ENCODE assay signal across 13 cellular contexts in the genomic region with DNA sequence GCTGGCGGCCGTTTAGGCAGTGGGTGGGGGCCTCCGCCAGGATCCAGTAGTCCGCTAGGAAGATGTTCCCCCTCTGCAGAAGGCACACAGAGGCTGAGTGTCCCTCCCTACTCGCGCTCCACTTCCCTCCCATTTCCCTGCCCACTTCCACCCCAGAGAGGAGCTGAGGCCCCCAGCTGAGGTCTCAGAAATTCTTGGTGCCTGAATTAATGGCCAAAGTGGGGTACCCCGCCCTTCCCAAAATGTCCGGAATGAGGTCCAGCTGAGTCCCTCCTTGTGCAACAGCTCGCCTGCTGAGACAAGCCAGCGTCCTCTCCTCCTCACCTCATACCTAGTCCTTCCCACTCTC. TPM values are rescaled to one million over a fixed set of nuclear protein-coding genes. Genes with fewer than 3 reads are reported as not detected.
DNase-seq lines count a peak whose midpoint lies in the region; ATAC-seq, FAIRE-seq and TF ChIP-seq lines count a peak whose summit lies in the region.
"Had no signal": no experiment of that assay in that cellular context is flagged by ENCODE, and none has a peak within 500 bp of the region (broad histone marks: within the 10 kb centered on the region; RNA-seq: fewer than 3 reads in every experiment).

No MANE protein-coding gene starts in this region.

- H3K4me2 ChIP-seq in astrocyte (ENCODE audit: low read length), result peak overlapping the region; percentile 46

- no peak for DNase-seq in astrocyte (ENCODE audit: low read depth)
- no peak for DNase-seq in mesothelial cell of epicardium (ENCODE audit: low spot score in 2 of 2, unreplicated experiment in 2 of 2)
- no peak for DNase-seq in NCI-H2081 treated with DMSO at 0.1 percent for 48 hours (lab: John Stamatoyannopoulos, UW)
- no peak for DNase-seq in HT-29 (ENCODE audit: low spot score)
- DNase-seq in dedifferentiated amniotic fluid mesenchymal stem cell (ENCODE audit: extremely low spot score), result no peak
- no peak for DNase-seq in omental fat pad (ENCODE audit: low spot score)
- DNase-seq: IMR-90, NCI-H187 treated with DMSO at 0.1 percent for 48 hours had no signal

- H3K36me3 ChIP-seq in HEK293 (ENCODE audit: control insufficient read depth in 2 of 2, insufficient read depth in 1 of 2, low read length in 2 of 2), result no peaks in the 10 kb centered on the region
- no peaks in the 10 kb centered on the region for H3K36me3 ChIP-seq in astrocyte (ENCODE audit: insufficient read depth, low read length)
- H3K36me3 ChIP-seq: SJSA1 had no signal

- H3K9me3 ChIP-seq in HEK293 (ENCODE audit: control insufficient read depth, insufficient read depth, low read depth, low read length) (no peaks in the 10 kb centered on the region), astrocyte (ENCODE audit: insufficient read depth, low read depth, low read length) (no peaks in the 10 kb centered on the region)
- H3K9me3 ChIP-seq: SJSA1 had no signal

- no peak overlapping the region for H3K27ac Mint-ChIP-seq in astrocyte (ENCODE audit: unreplicated experiment)
- no peak overlapping the region for H3K27ac Mint-ChIP-seq in mesothelial cell of epicardium

- FAIRE-seq in astrocyte (lab: Jason Lieb, UNC), result no peak

- CTCF ChIA-PET in HEK293 (lab: Yijun Ruan, JAX), result interaction anchor here (0.5 to 16.9 kb wide), 28 partner anchors 9 to 760 kb away, joined by 3 to 561 read pairs (median 4); partner anchors contain the start of genes ALOX12B, ALOXE3, BORCS6 and HES7

- TF ChIP-seq CTCF in 22Rv1 (IDR thresholded peaks at IDR 0.05) (peak; percentile 64), HEK293 (tag by site-specific recombination; IDR thresholded peaks at IDR 0.05) (no peak), astrocyte (IDR thresholded peaks at IDR 0.05; ENCODE audit: insufficient read depth, low read depth, low read length) (no peak), mesothelial cell of epicardium (IDR thresholded peaks at IDR 0.05; ENCODE audit: unreplicated experiment) (no peak), omental fat pad (IDR thresholded peaks at IDR 0.05) (no peak)

- H3K27ac ChIP-seq in 22Rv1 (no peak overlapping the region), HEK293 (ENCODE audit: extremely low read depth, low read depth, low read length) (no peak overlapping the region), astrocyte (ENCODE audit: low read depth, low read length) (no peak overlapping the region)
- H3K27ac ChIP-seq: SJSA1 had no signal

- H4K20me1 ChIP-seq in astrocyte (ENCODE audit: insufficient read depth, low read length), result no peaks in the 10 kb centered on the region

- H3K36me3 Mint-ChIP-seq in astrocyte (ENCODE audit: low read depth, unreplicated experiment) (no peaks in the 10 kb centered on the region), mesothelial cell of epicardium (no peaks in the 10 kb centered on the region)

- H3K4me3 ChIP-seq in HEK293 (ENCODE audit: low read depth, low read length) (no peak overlapping the region), astrocyte (ENCODE audit: insufficient read depth, low read depth, low read length) (no peak overlapping the region)
- H3K4me3 ChIP-seq: SJSA1 had no signal

- H2AFZ ChIP-seq in astrocyte (ENCODE audit: low read depth, low read length), result no peak overlapping the region

- H3K4me1 Mint-ChIP-seq in astrocyte (ENCODE audit: low read depth, unreplicated experiment) (peaks cover 4% of the 10 kb centered on the region), mesothelial cell of epicardium (no peaks in the 10 kb centered on the region)

- no peak for ATAC-seq in omental fat pad (ENCODE audit: low FRiP score)

- H3K27me3 Mint-ChIP-seq in astrocyte (ENCODE audit: low read depth, unreplicated experiment), result peaks cover 76% of the 10 kb centered on the region
- H3K27me3 Mint-ChIP-seq in mesothelial cell of epicardium (ENCODE audit: low read depth), result peaks cover 76% of the 10 kb centered on the region

- H3K4me3 Mint-ChIP-seq in astrocyte (ENCODE audit: unreplicated experiment) (no peak overlapping the region), mesothelial cell of epicardium (peak overlapping the region; percentile 30)

- H3K27me3 ChIP-seq in astrocyte (ENCODE audit: insufficient read depth, low read length), result peaks cover 45% of the 10 kb centered on the region

- H3K79me2 ChIP-seq in astrocyte (ENCODE audit: insufficient read depth, low read length), result no peaks in the 10 kb centered on the region

- POLR2A ChIA-PET in HEK293 (lab: Yijun Ruan, JAX), result interaction anchor here (0.5 to 1.6 kb wide), 3 partner anchors 9 to 100 kb away, joined by 3 to 6 read pairs (median 6); partner anchors contain the start of gene AURKB

- H3K4me1 ChIP-seq in HEK293 (ENCODE audit: control insufficient read depth, insufficient read depth, low read length), result no peaks in the 10 kb centered on the region
- H3K4me1 ChIP-seq in astrocyte (ENCODE audit: insufficient read depth, low read length), result peaks cover 6% of the 10 kb centered on the region

- H3K9me3 Mint-ChIP-seq in astrocyte (ENCODE audit: unreplicated experiment), result peaks cover 2% of the 10 kb centered on the region
- H3K9me3 Mint-ChIP-seq in mesothelial cell of epicardium, result no peaks in the 10 kb centered on the region

- no peak overlapping the region for H3K9ac ChIP-seq in astrocyte (ENCODE audit: low read length)

TF ChIP-seq in HEK293, 187 proteins besides CTCF, POLR2A, EP300 and RAD21 (continues in another document):
- TF ChIP-seq PRDM6 (tag by site-specific recombination; IDR thresholded peaks at IDR 0.05), result no peak
- TF ChIP-seq KLF8 (tag by site-specific recombination; IDR thresholded peaks at IDR 0.05), result no peak
- TF ChIP-seq ZNF121 (tag by site-specific recombination; IDR thresholded peaks at IDR 0.05), result no peak
- no peak for TF ChIP-seq ZNF184 (tag by site-specific recombination; IDR thresholded peaks at IDR 0.05)
- TF ChIP-seq ZSCAN30 (tag by site-specific recombination; IDR thresholded peaks at IDR 0.05), result no peak
- no peak for TF ChIP-seq ZSCAN4 (tag by site-specific recombination; IDR thresholded peaks at IDR 0.05)
- no peak for TF ChIP-seq TCF7L2 (IDR thresholded peaks at IDR 0.05; ENCODE audit: borderline replicate concordance, low read depth, low read length)
- no peak for TF ChIP-seq ZNF391 (tag by site-specific recombination; IDR thresholded peaks at IDR 0.05; ENCODE audit: borderline replicate concordance, low read depth)
- no peak for TF ChIP-seq MZF1 (tag by site-specific recombination; IDR thresholded peaks at IDR 0.05; ENCODE audit: borderline replicate concordance)
- TF ChIP-seq ZNF621 (tag by site-specific recombination; IDR thresholded peaks at IDR 0.05), result no peak
- TF ChIP-seq HOXC10 (CRISPR knock-in tag; IDR thresholded peaks at IDR 0.05), result no peak
- TF ChIP-seq, protein P1, sequence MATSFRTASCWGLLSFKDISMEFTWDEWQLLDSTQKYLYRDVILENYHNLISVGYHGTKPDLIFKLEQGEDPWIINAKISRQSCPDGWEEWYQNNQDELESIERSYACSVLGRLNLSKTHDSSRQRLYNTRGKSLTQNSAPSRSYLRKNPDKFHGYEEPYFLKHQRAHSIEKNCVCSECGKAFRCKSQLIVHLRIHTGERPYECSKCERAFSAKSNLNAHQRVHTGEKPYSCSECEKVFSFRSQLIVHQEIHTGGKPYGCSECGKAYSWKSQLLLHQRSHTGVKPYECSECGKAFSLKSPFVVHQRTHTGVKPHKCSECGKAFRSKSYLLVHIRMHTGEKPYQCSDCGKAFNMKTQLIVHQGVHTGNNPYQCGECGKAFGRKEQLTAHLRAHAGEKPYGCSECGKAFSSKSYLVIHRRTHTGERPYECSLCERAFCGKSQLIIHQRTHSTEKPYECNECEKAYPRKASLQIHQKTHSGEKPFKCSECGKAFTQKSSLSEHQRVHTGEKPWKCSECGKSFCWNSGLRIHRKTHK (tag by site-specific recombination; IDR thresholded peaks at IDR 0.05), result no peak

RNA-seq across cellular contexts. Expression of gene ALOXE3, which starts 7.9 kb away (rescaled TPM):
- total RNA-seq in astrocyte (0.17 and 0.82 TPM in 2 replicates), mesothelial cell of epicardium (0.09 to 0.13 TPM in 2 of 3 replicates, not detected in the other), omental fat pad (under 1 TPM in 2 of 4 donors, not detected in 2; 0.09 to 0.24 TPM)
- total RNA-seq in HT-29 (2014; rRNA removed; shearing (Covaris generic)), result not detected in 2 replicates
- total RNA-seq: left lobe of liver, osteocyte, SJSA1 had no signal

RNA-seq across cellular contexts. Expression of gene HES7, which starts 13.5 kb away (rescaled TPM):
- total RNA-seq in astrocyte (0.64 and 1.0 TPM in 2 replicates), mesothelial cell of epicardium (0.45 to 0.75 TPM (median 0.66 TPM) in 3 replicates), omental fat pad (under 1 TPM in 1 of 4 donors, not detected in 3; 0.46 TPM)
- total RNA-seq in HT-29 (2014; rRNA removed; shearing (Covaris generic)), result 0.61 and 0.76 TPM in 2 replicates
- total RNA-seq: IMR-90, left lobe of liver, SJSA1 had no signal

RNA-seq across cellular contexts. Expression of gene ALOX12B, which starts 22.9 kb away (rescaled TPM):
- not detected in 2 replicates for total RNA-seq in astrocyte
- total RNA-seq in mesothelial cell of epicardium, result 0.70 TPM in 1 of 3 replicates, not detected in the others
- total RNA-seq in HT-29 (2014; rRNA removed; shearing (Covaris generic)), result 0.97 TPM in 1 of 2 replicates, not detected in the other
- total RNA-seq in omental fat pad, result not detected
- total RNA-seq: IMR-90, left lobe of liver, osteocyte, SJSA1 had no signal

RNA-seq across cellular contexts. Expression of gene PER1, which starts 41.8 kb away (rescaled TPM):
- total RNA-seq in astrocyte (17.0 and 18.1 TPM in 2 replicates), mesothelial cell of epicardium (55.2 to 70.2 TPM (median 58.0 TPM) in 3 replicates), omental fat pad (100 to 1,000 TPM in 2 of 4 donors, 10 to 100 TPM in 2; 78.8 to 169 (median 122) TPM)
- 37.1 and 43.5 TPM in 2 replicates for total RNA-seq in HT-29 (2014; rRNA removed; shearing (Covaris generic))

RNA-seq across cellular contexts. Expression of gene VAMP2, which starts 52.3 kb away (rescaled TPM):
- total RNA-seq in astrocyte (28.0 and 31.3 TPM in 2 replicates), mesothelial cell of epicardium (51.3 to 55.3 TPM (median 54.8 TPM) in 3 replicates), omental fat pad (10 to 100 TPM; 16.8 to 42.1 (median 21.2) TPM)
- total RNA-seq in HT-29 (2014; rRNA removed; shearing (Covaris generic)), result 4.9 and 5.8 TPM in 2 replicates
